8 cellular contexts compared by ENCODE assay signal in genomic region chr22:46006379-46007002, GRCh38. TPM values are rescaled to one million over a fixed set of nuclear protein-coding genes. Genes with fewer than 3 reads are reported as not detected.
DNase-seq lines count a peak whose midpoint lies in the region; ATAC-seq and TF ChIP-seq lines count a peak whose summit lies in the region.

No MANE protein-coding gene starts in this region.

- H3K27ac ChIP-seq in layer of hippocampus (ENCODE audit: low read depth, low read length) = peak overlapping the region; percentile 80

- H3K27ac Mint-ChIP-seq in chondrocyte (ENCODE audit: unreplicated experiment) = peak overlapping the region; percentile 88

- peaks cover 11% of the 10 kb centered on the region for H3K9me3 Mint-ChIP-seq in chondrocyte (ENCODE audit: low read depth)

- no peak overlapping the region for H3K4me3 Mint-ChIP-seq in chondrocyte (ENCODE audit: unreplicated experiment)

- peak; percentile 57 for DNase-seq in NK-92 treated with Interleukin-12 subunit alpha and Interleukin-12 subunit beta, amount 100 ng/mL, for 24 hours (lab: John Stamatoyannopoulos, UW)
- DNase-seq in NK-92 (lab: John Stamatoyannopoulos, UW; ENCODE audit: unreplicated experiment) = no peak
- peak; percentile 24 for DNase-seq in NCI-H2227 treated with DMSO at 0.1 percent for 48 hours (lab: John Stamatoyannopoulos, UW)
- peak; percentile 93 for DNase-seq in activated CD4-positive, alpha-beta T cell treated with anti-CD3 and anti-CD28 coated beads for 48 hours
- peak; percentile 96 for DNase-seq in chondrocyte (ENCODE audit: low spot score)
- peak; percentile 78 to 89 for DNase-seq in stimulated activated CD4-positive, alpha-beta T cell treated with anti-CD3 and anti-CD28 coated beads, Interleukin-1b, Interleukin-23, amount 100 ng/mL, for 1 hour (ENCODE audit: low read depth in 2 of 2)

- no peaks in the 10 kb centered on the region for H3K27me3 ChIP-seq in layer of hippocampus (ENCODE audit: control insufficient read depth, insufficient read depth, low read length)

- no peak for ATAC-seq in HG02678 (IDR thresholded peaks at IDR 0.05; ENCODE audit: unreplicated experiment)

- H3K4me1 Mint-ChIP-seq in chondrocyte (ENCODE audit: low read depth) = peaks cover 73% of the 10 kb centered on the region

- peak; percentile 99 for TF ChIP-seq CTCF in chondrocyte (IDR thresholded peaks at IDR 0.05)

- no peaks in the 10 kb centered on the region for H3K27me3 Mint-ChIP-seq in chondrocyte (ENCODE audit: low read depth)

- peaks cover 2% of the 10 kb centered on the region for H3K36me3 Mint-ChIP-seq in chondrocyte (ENCODE audit: low read depth)

RNA-seq across cellular contexts. Expression of gene WNT7B, which starts 29.5 kb away (rescaled TPM):
- 0.15 to 1.1 TPM (median 0.18 TPM) in 3 replicates for total RNA-seq in chondrocyte
